Comparison of ENCODE assay signal across 8 cellular contexts in the genomic region with DNA sequence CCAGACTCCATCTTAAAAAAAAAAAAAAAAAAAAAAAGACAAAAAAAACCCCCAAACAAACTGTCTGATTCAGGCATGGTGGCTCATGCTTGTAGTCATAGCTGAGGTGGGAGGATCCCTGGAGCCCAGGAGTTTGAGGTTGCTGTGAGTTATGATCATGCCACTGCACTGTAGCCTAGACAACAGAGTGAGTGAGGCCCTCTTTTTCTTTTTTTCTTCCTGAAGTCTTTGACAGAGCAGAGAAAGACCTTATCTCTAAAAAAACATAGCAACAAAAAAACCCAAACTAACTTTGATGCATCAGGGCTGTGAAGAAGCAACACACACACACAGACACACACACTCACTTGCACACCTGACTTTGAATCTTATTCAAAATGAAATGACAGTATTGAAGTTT. TPM values are rescaled to one million over a fixed set of nuclear protein-coding genes. Genes with fewer than 3 reads are reported as not detected.
DNase-seq lines count a peak whose midpoint lies in the region; ATAC-seq and TF ChIP-seq lines count a peak whose summit lies in the region.

No MANE protein-coding gene starts in this region.

- ATAC-seq in HG02852 (IDR thresholded peaks at IDR 0.05; ENCODE audit: unreplicated experiment) (peak; percentile 41), HG03571 (IDR thresholded peaks at IDR 0.05; ENCODE audit: unreplicated experiment) (no peak), GM19455 (IDR thresholded peaks at IDR 0.05; ENCODE audit: unreplicated experiment) (no peak), GM21367 (IDR thresholded peaks at IDR 0.05; ENCODE audit: unreplicated experiment) (no peak)

- no peaks in the 10 kb centered on the region for H3K27me3 Mint-ChIP-seq in chondrocyte (ENCODE audit: low read depth)

- H3K4me3 Mint-ChIP-seq in chondrocyte (ENCODE audit: unreplicated experiment), result no peak overlapping the region

- H3K36me3 Mint-ChIP-seq in chondrocyte (ENCODE audit: low read depth), result no peaks in the 10 kb centered on the region

- TF ChIP-seq CTCF in chondrocyte (IDR thresholded peaks at IDR 0.05), result no peak

- DNase-seq in T1000 (lab: John Stamatoyannopoulos, UW), result peak; percentile 27
- no peak for DNase-seq in chondrocyte (ENCODE audit: low spot score)
- DNase-seq in stimulated activated CD4-positive, alpha-beta T cell treated with anti-CD3 and anti-CD28 coated beads, TNF-alpha, amount 100 ng/mL, for 48 hours (ENCODE audit: low read depth in 3 of 3), result peak in 2 of 3 donors; percentile 58 to 64
- DNase-seq in mesenteric fat pad (ENCODE audit: low spot score), result no peak

- H3K4me1 Mint-ChIP-seq in chondrocyte (ENCODE audit: low read depth), result peaks cover 19% of the 10 kb centered on the region

- H3K9me3 Mint-ChIP-seq in chondrocyte (ENCODE audit: low read depth), result peaks cover 5% of the 10 kb centered on the region

- peak overlapping the region; percentile 4 for H3K27ac Mint-ChIP-seq in chondrocyte (ENCODE audit: unreplicated experiment)

RNA-seq across cellular contexts. Expression of a gene that starts 7.7 kb away (rescaled TPM):
- total RNA-seq in chondrocyte (6.6 to 6.9 TPM (median 6.6 TPM) in 3 replicates), mesenteric fat pad (8.2 TPM)

Comparison
In these comparisons a context has a peak if more than half of its experiments do, and no peak if none do; other contexts are left out.
1. DNase-seq: peak in T1000 (single experiment) and stimulated activated CD4-positive, alpha-beta T cell treated with anti-CD3 and anti-CD28 coated beads, TNF-alpha, amount 100 ng/mL, for 48 hours (2 of 3); none in chondrocyte (single experiment) and mesenteric fat pad (single experiment).